In the genomic region with DNA sequence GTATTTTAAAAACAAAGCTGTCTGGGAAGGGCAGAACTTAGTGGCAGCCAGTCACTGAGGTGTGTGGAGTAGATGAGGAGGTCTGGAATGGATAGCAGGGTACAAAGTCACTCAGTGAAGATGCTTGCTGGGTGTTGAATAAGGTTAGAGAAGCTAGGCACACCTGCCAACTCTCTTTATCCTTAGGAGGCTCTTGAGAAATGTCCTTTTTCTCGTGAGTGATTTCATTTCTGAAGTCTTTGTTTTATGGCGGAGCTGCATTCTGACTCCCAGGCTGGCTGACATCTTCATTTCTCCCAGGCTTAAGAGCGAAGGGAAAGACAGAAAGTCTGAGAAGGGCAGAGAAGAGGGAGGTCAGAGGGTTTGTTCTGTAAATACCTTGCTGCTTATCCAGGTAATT, we compare ENCODE assay signal across 22 cellular contexts.
"Had no signal": no experiment of that assay in that cellular context is flagged by ENCODE, and none has a peak within 500 bp of the region (broad histone marks: within the 10 kb centered on the region; RNA-seq: fewer than 3 reads in every experiment).

No MANE protein-coding gene starts in this region.

- H3K4me2 ChIP-seq: SK-N-SH had no signal

- H3K9me3 ChIP-seq: gastroesophageal sphincter, SK-N-SH, tibial nerve had no signal

- H3K36me3 ChIP-seq: gastroesophageal sphincter, tibial nerve had no signal

- H3K4me1 Mint-ChIP-seq: activated CD4-positive, alpha-beta T cell treated with anti-CD3 and anti-CD28 coated beads for 36 hours; naive thymus-derived CD8-positive, alpha-beta T cell; T-cell had no signal

- DNase-seq: activated CD4-positive, alpha-beta T cell treated with anti-CD3 and anti-CD28 coated beads for 36 hours; activated CD8-positive, alpha-beta T cell treated with anti-CD3 and anti-CD28 coated beads for 36 hours; activated gamma-delta T cell; activated T-cell treated with anti-CD3 and anti-CD28 coated beads, Interleukin-2, amount 50 U/mL, for 4 hours; cerebellar nuclear complex; effector memory CD4-positive, alpha-beta T cell; hypothalamus; left ventricle myocardium superior; naive thymus-derived CD8-positive, alpha-beta T cell; occipital lobe; right cardiac atrium; SK-N-SH; stimulated activated CD4-positive, alpha-beta T cell treated with anti-CD3 and anti-CD28 coated beads, Interleukin-4, amount 100 ng/mL, for 24 hours; stimulated activated naive CD4-positive, alpha-beta T cell treated with Interleukin-2 at 50 U/mL for 16 hours; T-cell; T1000 had no signal

- H3K9me2 ChIP-seq: SK-N-SH had no signal

- H3K4me3 Mint-ChIP-seq: activated CD4-positive, alpha-beta T cell treated with anti-CD3 and anti-CD28 coated beads for 36 hours; activated CD8-positive, alpha-beta T cell treated with anti-CD3 and anti-CD28 coated beads for 36 hours; activated T-cell treated with anti-CD3 and anti-CD28 coated beads, Interleukin-2, amount 50 U/mL, for 4 hours; memory B cell; naive thymus-derived CD8-positive, alpha-beta T cell; T-cell had no signal

- H3K4me1 ChIP-seq: gastroesophageal sphincter, tibial nerve had no signal

- ATAC-seq: activated CD4-positive, alpha-beta T cell treated with anti-CD3 and anti-CD28 coated beads for 36 hours; activated CD8-positive, alpha-beta T cell treated with anti-CD3 and anti-CD28 coated beads for 36 hours; activated naive CD4-positive, alpha-beta T cell treated with anti-CD3 and anti-CD28 coated beads, Interleukin-2, amount 50 U/mL, for 72 hours; activated T-cell treated with anti-CD3 and anti-CD28 coated beads, Interleukin-2, amount 50 U/mL, for 4 hours; gastroesophageal sphincter; left ventricle myocardium superior; naive thymus-derived CD8-positive, alpha-beta T cell; right cardiac atrium; T-cell had no signal

- H3K27me3 Mint-ChIP-seq: activated CD8-positive, alpha-beta T cell treated with anti-CD3 and anti-CD28 coated beads for 36 hours had no signal

- H3K27ac ChIP-seq: epithelial cell of prostate, gastroesophageal sphincter, skin epidermis, tibial nerve had no signal

- H3K36me3 Mint-ChIP-seq: activated naive CD4-positive, alpha-beta T cell treated with anti-CD3 and anti-CD28 coated beads, Interleukin-2, amount 50 U/mL, for 72 hours; memory B cell; naive thymus-derived CD8-positive, alpha-beta T cell; T-cell had no signal

- H3K27ac Mint-ChIP-seq: activated CD4-positive, alpha-beta T cell treated with anti-CD3 and anti-CD28 coated beads for 36 hours; activated CD8-positive, alpha-beta T cell treated with anti-CD3 and anti-CD28 coated beads for 36 hours; activated naive CD4-positive, alpha-beta T cell treated with anti-CD3 and anti-CD28 coated beads, Interleukin-2, amount 50 U/mL, for 72 hours; memory B cell; T-cell had no signal

- H3K4me3 ChIP-seq: gastroesophageal sphincter, skin epidermis, tibial nerve had no signal

- H3K9me3 Mint-ChIP-seq: activated CD8-positive, alpha-beta T cell treated with anti-CD3 and anti-CD28 coated beads for 36 hours; activated naive CD4-positive, alpha-beta T cell treated with anti-CD3 and anti-CD28 coated beads, Interleukin-2, amount 50 U/mL, for 72 hours; activated T-cell treated with anti-CD3 and anti-CD28 coated beads, Interleukin-2, amount 50 U/mL, for 4 hours; memory B cell; naive thymus-derived CD8-positive, alpha-beta T cell; T-cell had no signal
